Comparison of ENCODE assay signal across 21 cellular contexts in the genomic region with DNA sequence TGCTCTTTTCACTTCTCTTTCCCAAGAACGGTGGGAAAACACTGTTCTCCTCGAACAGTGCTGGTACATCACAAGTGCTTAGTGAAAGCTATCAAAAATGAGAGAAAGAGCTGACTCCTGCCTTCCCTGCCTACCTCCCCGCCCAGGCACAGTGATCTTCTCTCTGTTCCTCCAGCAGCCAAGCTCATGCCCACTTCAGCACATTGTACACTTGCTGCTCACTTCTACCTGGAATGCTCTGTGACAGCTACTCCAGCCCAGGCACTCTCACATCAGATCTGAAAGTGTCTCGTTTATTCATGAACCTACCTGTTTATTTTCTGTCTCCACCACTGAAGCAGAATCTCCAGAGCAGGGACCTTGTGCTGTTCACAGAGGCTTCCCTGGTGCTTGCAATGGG. TPM values are rescaled to one million over a fixed set of nuclear protein-coding genes. Genes with fewer than 3 reads are reported as not detected.
DNase-seq lines count a peak whose midpoint lies in the region; TF ChIP-seq lines count a peak whose summit lies in the region.
"Had no signal": no experiment of that assay in that cellular context is flagged by ENCODE, and none has a peak within 500 bp of the region (broad histone marks: within the 10 kb centered on the region; RNA-seq: fewer than 3 reads in every experiment).

No MANE protein-coding gene starts in this region.

- in situ Hi-C loops in HAP-1 (cut with MboI; ENCODE audit: low sequenced_read_pairs): no loop called here

- no peaks in the 10 kb centered on the region for H3K36me3 ChIP-seq in CD8-positive, alpha-beta memory T cell (ENCODE audit: insufficient read depth, low read length)
- peaks cover 32% of the 10 kb centered on the region for H3K36me3 ChIP-seq in NT2/D1 (ENCODE audit: insufficient read depth, insufficient read length, low read length)
- H3K36me3 ChIP-seq in rectal smooth muscle tissue (ENCODE audit: control insufficient read depth, insufficient read depth, low read length): no peaks in the 10 kb centered on the region
- H3K36me3 ChIP-seq in HAP-1 (replicated peaks): peaks cover 18% of the 10 kb centered on the region
- H3K36me3 ChIP-seq in Karpas-422 (ENCODE audit: insufficient read depth, low read length): peaks cover 21% of the 10 kb centered on the region
- H3K36me3 ChIP-seq: breast epithelium, neutrophil had no signal

- H3K79me2 ChIP-seq in Karpas-422 (ENCODE audit: low read length): peaks cover 3% of the 10 kb centered on the region; the same call in 1 of the 2 replicates

- no peaks in the 10 kb centered on the region for H3K27me3 Mint-ChIP-seq in CD8-positive, alpha-beta memory T cell

- no peak overlapping the region for H3K27ac ChIP-seq in CD8-positive, alpha-beta memory T cell (ENCODE audit: low read depth, low read length)
- H3K27ac ChIP-seq in rectal smooth muscle tissue (ENCODE audit: low read depth, low read length) (no peak overlapping the region), Karpas-422 (ENCODE audit: low read length) (no peak overlapping the region)
- H3K27ac ChIP-seq: breast epithelium, foreskin keratinocyte, neutrophil had no signal

- no peak overlapping the region for H3K4me3 ChIP-seq in CD8-positive, alpha-beta memory T cell (ENCODE audit: low read length)
- H3K4me3 ChIP-seq in NT2/D1 (ENCODE audit: insufficient read length, low read depth) (no peak overlapping the region), epithelial cell of proximal tubule (ENCODE audit: low read depth, low read length) (peak overlapping the region; percentile 58), rectal smooth muscle tissue (ENCODE audit: low read length) (peak overlapping the region; percentile 10), HAP-1 (no peak overlapping the region), Karpas-422 (ENCODE audit: low read length) (no peak overlapping the region)
- H3K4me3 ChIP-seq: breast epithelium, mucosa of descending colon had no signal

- DNase-seq in CD8-positive, alpha-beta memory T cell: no peak
- DNase-seq in NT2/D1 (ENCODE audit: low read depth, low spot score) (no peak), epithelial cell of proximal tubule (ENCODE audit: low read depth) (no peak), DMS114 treated with DMSO at 0.1 percent for 48 hours (lab: John Stamatoyannopoulos, UW; ENCODE audit: unreplicated experiment) (no peak), HAP-1 (ENCODE audit: low spot score in 2 of 2) (no peak), GF-D8 (lab: John Stamatoyannopoulos, UW) (no peak), Karpas-422 (no peak)
- DNase-seq: activated CD4-positive, alpha-beta T cell treated with anti-CD3 and anti-CD28 coated beads for 48 hours; COR-L47; mucosa of descending colon; NCI-H1092; NCI-H1930; NCI-H446; Right ventricle myocardium superior; stimulated activated CD4-positive, alpha-beta T cell treated with anti-CD3 and anti-CD28 coated beads, Interleukin-4, amount 100 ng/mL, for 1 hour; stimulated activated naive CD8-positive, alpha-beta T cell treated with anti-CD3 and anti-CD28 coated beads, Interleukin-15, Interleukin-2, amounts not matched to agents 100 U/mL and 50 U/mL, for 24 hours; trophoblast cell had no signal

- no peaks in the 10 kb centered on the region for H3K9me3 Mint-ChIP-seq in CD8-positive, alpha-beta memory T cell

- H3K4me3 Mint-ChIP-seq in CD8-positive, alpha-beta memory T cell: peak overlapping the region; percentile 0 to 93 (median 46)

- CTCF ChIA-PET in CD8-positive, alpha-beta memory T cell (lab: Charles Lee): interaction anchor here (0.8 kb wide), 1 partner anchor 9 kb away, joined by 4 read pairs; no protein-coding TSS in a partner anchor

- H3K27ac Mint-ChIP-seq in CD8-positive, alpha-beta memory T cell: peak overlapping the region in 4 of 8 donors; percentile 51 to 79 (median 52)

- H3K4me2 ChIP-seq in Karpas-422 (ENCODE audit: low read depth, low read length, poor library complexity, severe bottlenecking): no peak overlapping the region

- no peak for TF ChIP-seq CTCF in epithelial cell of proximal tubule (conservative IDR thresholded peaks at IDR 0.05; ENCODE audit: low read depth, low read length)

- POLR2A ChIA-PET in CD8-positive, alpha-beta memory T cell (lab: Charles Lee): interaction anchor here (0.6 kb wide), 1 partner anchor 43 kb away, joined by 3 read pairs; no protein-coding TSS in a partner anchor

- no peaks in the 10 kb centered on the region for H3K9me2 ChIP-seq in Karpas-422 (replicated peaks; ENCODE audit: insufficient read depth, low read length)

- H3K36me3 Mint-ChIP-seq in CD8-positive, alpha-beta memory T cell: peaks cover 0 to 31% (median 13%) of the 10 kb centered on the region in 3 donors

- no peak overlapping the region for H2AFZ ChIP-seq in Karpas-422 (ENCODE audit: low read length)

- no peaks in the 10 kb centered on the region for H4K20me1 ChIP-seq in Karpas-422 (ENCODE audit: insufficient read depth, low read depth, low read length)

- H3K4me1 ChIP-seq in CD8-positive, alpha-beta memory T cell (ENCODE audit: insufficient read depth, low read length): peaks cover 16% of the 10 kb centered on the region
- peaks cover under 1% of the 10 kb centered on the region for H3K4me1 ChIP-seq in NT2/D1 (ENCODE audit: insufficient read depth, insufficient read length)
- peaks cover 4% of the 10 kb centered on the region for H3K4me1 ChIP-seq in rectal smooth muscle tissue (ENCODE audit: control insufficient read depth, insufficient read depth, low read length)
- H3K4me1 ChIP-seq in HAP-1: peaks cover 21% of the 10 kb centered on the region
- no peaks in the 10 kb centered on the region for H3K4me1 ChIP-seq in Karpas-422 (ENCODE audit: low read length)
- H3K4me1 ChIP-seq: breast epithelium had no signal

- H3K4me1 Mint-ChIP-seq in CD8-positive, alpha-beta memory T cell: peaks cover 38 to 56% (median 50%) of the 10 kb centered on the region in 3 donors

- H3K9me3 ChIP-seq in CD8-positive, alpha-beta memory T cell (ENCODE audit: low read length): no peaks in the 10 kb centered on the region
- no peaks in the 10 kb centered on the region for H3K9me3 ChIP-seq in NT2/D1 (ENCODE audit: insufficient read depth, low read length)
- no peaks in the 10 kb centered on the region for H3K9me3 ChIP-seq in HAP-1
- H3K9me3 ChIP-seq in Karpas-422 (ENCODE audit: low read length): no peaks in the 10 kb centered on the region
- H3K9me3 ChIP-seq: breast epithelium, mucosa of descending colon, neutrophil had no signal

- no peaks in the 10 kb centered on the region for H3K27me3 ChIP-seq in CD8-positive, alpha-beta memory T cell (ENCODE audit: insufficient read depth, low read length, poor library complexity, severe bottlenecking)
- H3K27me3 ChIP-seq in NT2/D1 (ENCODE audit: insufficient read depth, insufficient read length) (no peaks in the 10 kb centered on the region), rectal smooth muscle tissue (ENCODE audit: control insufficient read depth, insufficient read depth, low read length) (no peaks in the 10 kb centered on the region), HAP-1 (ENCODE audit: low read depth) (no peaks in the 10 kb centered on the region), Karpas-422 (ENCODE audit: low read length) (no peaks in the 10 kb centered on the region)
- H3K27me3 ChIP-seq: breast epithelium, foreskin keratinocyte, neutrophil had no signal

- H3K9ac ChIP-seq in NT2/D1 (ENCODE audit: insufficient read length, low read depth) (peak overlapping the region; percentile 26), rectal smooth muscle tissue (ENCODE audit: low read length) (no peak overlapping the region), Karpas-422 (ENCODE audit: low read length) (no peak overlapping the region)

RNA-seq across cellular contexts. Expression of gene SLC35D2, which starts 1.8 kb away (rescaled TPM):
- total RNA-seq in CD8-positive, alpha-beta memory T cell: 1 to 10 TPM; 7.9 to 8.3 TPM
- 29.1 TPM for polyA plus RNA-seq in CD8-positive, alpha-beta memory T cell
- 43.8 and 45.8 TPM in 2 replicates for total RNA-seq in epithelial cell of proximal tubule
- 0.51 and 1.9 TPM in 2 replicates for total RNA-seq in Karpas-422 (2014; rRNA removed; shearing (Covaris generic); ENCODE audit: low replicate concordance)

RNA-seq across cellular contexts. Expression of gene ZNF367, which starts 36.5 kb away (rescaled TPM):
- total RNA-seq in CD8-positive, alpha-beta memory T cell: 10 to 100 TPM; 47.8 to 51.9 TPM
- polyA plus RNA-seq in CD8-positive, alpha-beta memory T cell: 1.5 TPM
- total RNA-seq in epithelial cell of proximal tubule: 10.8 and 12.2 TPM in 2 replicates
- 5.5 and 6.8 TPM in 2 replicates for total RNA-seq in Karpas-422 (2014; rRNA removed; shearing (Covaris generic); ENCODE audit: low replicate concordance)

Comparison
In these comparisons a context has a peak if more than half of its experiments do, and no peak if none do; other contexts are left out.
1. H3K4me3 ChIP-seq: peak in epithelial cell of proximal tubule (single experiment) and rectal smooth muscle tissue (single experiment); none in CD8-positive, alpha-beta memory T cell (single experiment), NT2/D1 (single experiment), HAP-1 (single experiment) and Karpas-422 (single experiment).